In the genomic region with DNA sequence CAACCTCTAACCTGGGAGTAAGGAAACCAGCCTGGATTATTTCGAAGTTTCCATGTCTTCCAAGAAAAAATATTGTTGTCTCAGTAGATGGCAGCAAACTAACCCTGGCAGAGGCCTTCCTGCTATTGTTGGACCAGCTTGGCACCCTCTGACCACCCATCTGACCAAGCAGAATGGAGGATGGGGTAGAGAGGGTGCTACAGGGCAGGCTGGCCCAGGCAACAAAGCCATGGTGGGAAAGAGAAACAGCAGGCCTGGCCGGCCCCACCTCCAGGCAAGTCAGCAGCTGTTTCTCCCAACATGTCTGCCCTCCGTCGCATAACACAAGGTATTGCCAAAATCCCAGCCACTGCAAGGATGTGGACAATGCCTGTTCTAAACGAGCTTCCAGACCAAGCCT, we compare ENCODE assay signal across 1 cellular context.
TF ChIP-seq lines count a peak whose summit lies in the region.

No MANE protein-coding gene starts in this region.

TF ChIP-seq in GM12878, 131 proteins besides CTCF, POLR2A, EP300 and RAD21 (continued from another document):
- TF ChIP-seq GATAD2B (conservative IDR thresholded peaks at IDR 0.05; ENCODE audit: low read depth) (no peak), NFXL1 (IDR thresholded peaks at IDR 0.05; ENCODE audit: borderline replicate concordance) (no peak), IKZF1 (conservative IDR thresholded peaks at IDR 0.05) (no peak), BACH1 (IDR thresholded peaks at IDR 0.05; ENCODE audit: borderline replicate concordance) (no peak), WRNIP1 (IDR thresholded peaks at IDR 0.05; ENCODE audit: borderline replicate concordance, low read depth, low read length) (no peak), MTA2 (IDR thresholded peaks at IDR 0.05; ENCODE audit: low read depth) (no peak), FOXM1 (IDR thresholded peaks at IDR 0.05; ENCODE audit: low read depth, low read length) (no peak)
- TF ChIP-seq, protein P1, sequence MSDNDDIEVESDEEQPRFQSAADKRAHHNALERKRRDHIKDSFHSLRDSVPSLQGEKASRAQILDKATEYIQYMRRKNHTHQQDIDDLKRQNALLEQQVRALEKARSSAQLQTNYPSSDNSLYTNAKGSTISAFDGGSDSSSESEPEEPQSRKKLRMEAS (IDR thresholded peaks at IDR 0.05; ENCODE audit: low read depth, low read length) = no peak
- TF ChIP-seq, protein P2, sequence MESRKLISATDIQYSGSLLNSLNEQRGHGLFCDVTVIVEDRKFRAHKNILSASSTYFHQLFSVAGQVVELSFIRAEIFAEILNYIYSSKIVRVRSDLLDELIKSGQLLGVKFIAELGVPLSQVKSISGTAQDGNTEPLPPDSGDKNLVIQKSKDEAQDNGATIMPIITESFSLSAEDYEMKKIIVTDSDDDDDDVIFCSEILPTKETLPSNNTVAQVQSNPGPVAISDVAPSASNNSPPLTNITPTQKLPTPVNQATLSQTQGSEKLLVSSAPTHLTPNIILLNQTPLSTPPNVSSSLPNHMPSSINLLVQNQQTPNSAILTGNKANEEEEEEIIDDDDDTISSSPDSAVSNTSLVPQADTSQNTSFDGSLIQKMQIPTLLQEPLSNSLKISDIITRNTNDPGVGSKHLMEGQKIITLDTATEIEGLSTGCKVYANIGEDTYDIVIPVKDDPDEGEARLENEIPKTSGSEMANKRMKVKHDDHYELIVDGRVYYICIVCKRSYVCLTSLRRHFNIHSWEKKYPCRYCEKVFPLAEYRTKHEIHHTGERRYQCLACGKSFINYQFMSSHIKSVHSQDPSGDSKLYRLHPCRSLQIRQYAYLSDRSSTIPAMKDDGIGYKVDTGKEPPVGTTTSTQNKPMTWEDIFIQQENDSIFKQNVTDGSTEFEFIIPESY (IDR thresholded peaks at IDR 0.05) = no peak
- TF ChIP-seq, protein P3, sequence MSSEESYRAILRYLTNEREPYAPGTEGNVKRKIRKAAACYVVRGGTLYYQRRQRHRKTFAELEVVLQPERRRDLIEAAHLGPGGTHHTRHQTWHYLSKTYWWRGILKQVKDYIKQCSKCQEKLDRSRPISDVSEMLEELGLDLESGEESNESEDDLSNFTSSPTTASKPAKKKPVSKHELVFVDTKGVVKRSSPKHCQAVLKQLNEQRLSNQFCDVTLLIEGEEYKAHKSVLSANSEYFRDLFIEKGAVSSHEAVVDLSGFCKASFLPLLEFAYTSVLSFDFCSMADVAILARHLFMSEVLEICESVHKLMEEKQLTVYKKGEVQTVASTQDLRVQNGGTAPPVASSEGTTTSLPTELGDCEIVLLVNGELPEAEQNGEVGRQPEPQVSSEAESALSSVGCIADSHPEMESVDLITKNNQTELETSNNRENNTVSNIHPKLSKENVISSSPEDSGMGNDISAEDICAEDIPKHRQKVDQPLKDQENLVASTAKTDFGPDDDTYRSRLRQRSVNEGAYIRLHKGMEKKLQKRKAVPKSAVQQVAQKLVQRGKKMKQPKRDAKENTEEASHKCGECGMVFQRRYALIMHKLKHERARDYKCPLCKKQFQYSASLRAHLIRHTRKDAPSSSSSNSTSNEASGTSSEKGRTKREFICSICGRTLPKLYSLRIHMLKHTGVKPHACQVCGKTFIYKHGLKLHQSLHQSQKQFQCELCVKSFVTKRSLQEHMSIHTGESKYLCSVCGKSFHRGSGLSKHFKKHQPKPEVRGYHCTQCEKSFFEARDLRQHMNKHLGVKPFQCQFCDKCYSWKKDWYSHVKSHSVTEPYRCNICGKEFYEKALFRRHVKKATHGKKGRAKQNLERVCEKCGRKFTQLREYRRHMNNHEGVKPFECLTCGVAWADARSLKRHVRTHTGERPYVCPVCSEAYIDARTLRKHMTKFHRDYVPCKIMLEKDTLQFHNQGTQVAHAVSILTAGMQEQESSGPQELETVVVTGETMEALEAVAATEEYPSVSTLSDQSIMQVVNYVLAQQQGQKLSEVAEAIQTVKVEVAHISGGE (CRISPR knock-in tag; IDR thresholded peaks at IDR 0.05) = no peak
